ENCODE assay signal across 8 cellular contexts in genomic region chr1:77977989-77978292, GRCh38. TPM values are rescaled to one million over a fixed set of nuclear protein-coding genes. Genes with fewer than 3 reads are reported as not detected.
DNase-seq lines count a peak whose midpoint lies in the region; ATAC-seq, FAIRE-seq and TF ChIP-seq lines count a peak whose summit lies in the region.

No MANE protein-coding gene starts in this region.

- H3K36me3 ChIP-seq in BJ (ENCODE audit: control insufficient read depth, insufficient read depth, low read length), result no peaks in the 10 kb centered on the region
- H3K36me3 ChIP-seq in naive thymus-derived CD4-positive, alpha-beta T cell (ENCODE audit: control insufficient read depth in 2 of 3, insufficient read depth in 3 of 3, low read length in 3 of 3), result peaks cover 0 to 10% (median 0%) of the 10 kb centered on the region in 3 experiments

- peak overlapping the region; percentile 82 to 100 (median 98) for H3K27ac ChIP-seq in dorsolateral prefrontal cortex
- peak overlapping the region; percentile 97 for H3K27ac ChIP-seq in naive thymus-derived CD4-positive, alpha-beta T cell (ENCODE audit: low read depth, low read length)

- CTCF ChIA-PET in BJ (lab: Yijun Ruan, JAX), result interaction anchor here (1.1 kb wide), 2 partner anchors 11 to 137 kb away, joined by 3 to 4 read pairs; no protein-coding TSS in a partner anchor
- CTCF ChIA-PET in naive thymus-derived CD4-positive, alpha-beta T cell (lab: Charles Lee), result interaction anchor here (1.1 to 1.2 kb wide), 2 partner anchors 25 to 136 kb away, joined by 5 to 6 read pairs; no protein-coding TSS in a partner anchor
- CTCF ChIA-PET in activated CD4-positive, alpha-beta T cell treated with anti-CD3 and anti-CD28 coated beads for 36 hours (lab: Charles Lee), result interaction anchor here (1.0 to 5.5 kb wide), 3 partner anchors 18 to 32 kb away, joined by 4 to 55 read pairs (median 5); partner anchors contain the start of gene DNAJB4

- TF ChIP-seq CTCF in BJ (IDR thresholded peaks at IDR 0.05; ENCODE audit: insufficient read depth, low read depth, low read length) (no peak), dorsolateral prefrontal cortex (IDR thresholded peaks at IDR 0.05 in 54 of 56, conservative IDR thresholded peaks at IDR 0.05 in 2 of 56; ENCODE audit: low read depth in 1 of 56, partially characterized antibody in 56 of 56) (no peak)

- DNase-seq in BJ (ENCODE audit: low read depth) (peak; percentile 91), HTR-8/SVneo (ENCODE audit: insufficient read length, low spot score) (peak; percentile 61), dorsolateral prefrontal cortex (no peak), NK-92 (lab: John Stamatoyannopoulos, UW; ENCODE audit: unreplicated experiment) (no peak), NCI-H510A (lab: John Stamatoyannopoulos, UW) (no peak), NCI-H2227 (lab: John Stamatoyannopoulos, UW; ENCODE audit: unreplicated experiment) (no peak)
- no peak for DNase-seq in naive thymus-derived CD4-positive, alpha-beta T cell
- no peak for DNase-seq in activated CD4-positive, alpha-beta T cell treated with anti-CD3 and anti-CD28 coated beads for 36 hours

- H3K27me3 ChIP-seq in BJ (ENCODE audit: control insufficient read depth, insufficient read depth, low read length) (no peaks in the 10 kb centered on the region), dorsolateral prefrontal cortex (no peaks in the 10 kb centered on the region)
- no peaks in the 10 kb centered on the region for H3K27me3 ChIP-seq in naive thymus-derived CD4-positive, alpha-beta T cell (ENCODE audit: control insufficient read depth in 2 of 2, insufficient read depth in 2 of 2, low read length in 2 of 2)

- peaks cover 31 to 57% (median 40%) of the 10 kb centered on the region in 7 donors for H3K4me1 Mint-ChIP-seq in naive thymus-derived CD4-positive, alpha-beta T cell
- peaks cover 45% of the 10 kb centered on the region for H3K4me1 Mint-ChIP-seq in activated CD4-positive, alpha-beta T cell treated with anti-CD3 and anti-CD28 coated beads for 36 hours

- H3K4me3 Mint-ChIP-seq in naive thymus-derived CD4-positive, alpha-beta T cell, result no peak overlapping the region
- H3K4me3 Mint-ChIP-seq in activated CD4-positive, alpha-beta T cell treated with anti-CD3 and anti-CD28 coated beads for 36 hours, result no peak overlapping the region

- no peaks in the 10 kb centered on the region for H3K9me3 Mint-ChIP-seq in naive thymus-derived CD4-positive, alpha-beta T cell
- H3K9me3 Mint-ChIP-seq in activated CD4-positive, alpha-beta T cell treated with anti-CD3 and anti-CD28 coated beads for 36 hours (ENCODE audit: low read depth), result no peaks in the 10 kb centered on the region

- H3K4me3 ChIP-seq in BJ (ENCODE audit: low read depth, low read length) (peak overlapping the region; percentile 81), dorsolateral prefrontal cortex (peak overlapping the region; percentile 55 to 100 (median 87))
- peak overlapping the region; percentile 99 for H3K4me3 ChIP-seq in naive thymus-derived CD4-positive, alpha-beta T cell (ENCODE audit: low read length)

- H3K27me3 Mint-ChIP-seq in naive thymus-derived CD4-positive, alpha-beta T cell, result no peaks in the 10 kb centered on the region
- no peaks in the 10 kb centered on the region for H3K27me3 Mint-ChIP-seq in activated CD4-positive, alpha-beta T cell treated with anti-CD3 and anti-CD28 coated beads for 36 hours

- peaks cover 4 to 21% (median 18%) of the 10 kb centered on the region in 5 donors for H3K36me3 Mint-ChIP-seq in naive thymus-derived CD4-positive, alpha-beta T cell
- peaks cover 35% of the 10 kb centered on the region for H3K36me3 Mint-ChIP-seq in activated CD4-positive, alpha-beta T cell treated with anti-CD3 and anti-CD28 coated beads for 36 hours (ENCODE audit: low read depth)

- intact Hi-C loops in dorsolateral prefrontal cortex (cut with DNase I), result loop anchor here (1.0 to 10.0 kb wide), 3 partner anchors 26 to 203 kb away; partner anchors contain the start of genes DNAJB4 (in 1 of the 2) and MIGA1 (in 1 of the 2)
- intact Hi-C loops in naive thymus-derived CD4-positive, alpha-beta T cell (cut with micrococcal nuclease), result loop anchor here (2.0 to 10.0 kb wide), 4 partner anchors 543 to 1903 kb away; partner anchors contain the start of genes IFI44L (in 1 of the 2) and ST6GALNAC3 (in 1 of the 2)
- intact Hi-C loops in activated CD4-positive, alpha-beta T cell treated with anti-CD3 and anti-CD28 coated beads for 36 hours (cut with DNase I, micrococcal nuclease), result loop anchor here (1.0 to 10.0 kb wide), 8 partner anchors 63 to 763 kb away; partner anchors contain the start of genes MIGA1 (in 2 of the 2), IFI44L (in 1 of the 2) and PIGK (in 1 of the 2)

- FAIRE-seq in HTR-8/SVneo (lab: Jason Lieb, UNC), result no peak

- POLR2A ChIA-PET in BJ (lab: Charles Lee), result interaction anchor here (0.6 to 1.7 kb wide), 2 partner anchors 27 to 153 kb away, joined by 3 to 12 read pairs; partner anchors contain the start of gene DNAJB4
- POLR2A ChIA-PET in naive thymus-derived CD4-positive, alpha-beta T cell (lab: Charles Lee), result interaction anchor here (0.5 to 13.4 kb wide), 18 partner anchors 9 to 515 kb away, joined by 3 to 324 read pairs (median 4); partner anchors contain the start of genes DNAJB4, MIGA1 and ZZZ3
- POLR2A ChIA-PET in activated CD4-positive, alpha-beta T cell treated with anti-CD3 and anti-CD28 coated beads for 36 hours (lab: Charles Lee), result interaction anchor here (0.6 to 9.3 kb wide), 7 partner anchors 10 to 649 kb away, joined by 3 to 297 read pairs (median 9); partner anchors contain the start of genes DNAJB4 and MIGA1

- H3K27ac Mint-ChIP-seq in naive thymus-derived CD4-positive, alpha-beta T cell, result no peak overlapping the region
- H3K27ac Mint-ChIP-seq in activated CD4-positive, alpha-beta T cell treated with anti-CD3 and anti-CD28 coated beads for 36 hours, result no peak overlapping the region

- no peaks in the 10 kb centered on the region for H3K9me3 ChIP-seq in naive thymus-derived CD4-positive, alpha-beta T cell (ENCODE audit: control insufficient read depth in 2 of 3, low read length in 3 of 3)

- no peak for ATAC-seq in naive thymus-derived CD4-positive, alpha-beta T cell
- no peak for ATAC-seq in activated CD4-positive, alpha-beta T cell treated with anti-CD3 and anti-CD28 coated beads for 36 hours

- peaks cover 38 to 40% of the 10 kb centered on the region in 2 donors for H3K4me1 ChIP-seq in naive thymus-derived CD4-positive, alpha-beta T cell (ENCODE audit: control insufficient read depth in 2 of 2, insufficient read depth in 2 of 2, low read length in 2 of 2)

RNA-seq across cellular contexts. Expression of gene FUBP1, which starts 0.9 kb away (rescaled TPM):
- polyA plus RNA-seq in BJ (2011; rRNA removed), result 79.0 and 96.2 TPM in 2 replicates
- 66.0 and 109 TPM in 2 replicates for polyA minus RNA-seq in BJ (2011; rRNA and poly(A)+ RNA removed)
- 100 to 1,000 TPM in 119 of 120 experiments, 10 to 100 TPM in 1; 83.6 to 178 (median 133) TPM for total RNA-seq in dorsolateral prefrontal cortex
- total RNA-seq in naive thymus-derived CD4-positive, alpha-beta T cell, result 100 to 1,000 TPM; 182 to 253 (median 224) TPM
- polyA plus RNA-seq in naive thymus-derived CD4-positive, alpha-beta T cell, result 10 to 100 TPM; 58.0 to 61.8 TPM
- 100 to 1,000 TPM; 240 to 258 TPM for total RNA-seq in activated CD4-positive, alpha-beta T cell treated with anti-CD3 and anti-CD28 coated beads for 36 hours

RNA-seq across cellular contexts. Expression of gene DNAJB4, which starts 26.8 kb away (rescaled TPM):
- polyA plus RNA-seq in BJ (2011; rRNA removed), result 16.7 and 39.6 TPM in 2 replicates
- 17.2 and 21.0 TPM in 2 replicates for polyA minus RNA-seq in BJ (2011; rRNA and poly(A)+ RNA removed)
- total RNA-seq in dorsolateral prefrontal cortex, result 100 to 1,000 TPM in 14 of 120 experiments, 10 to 100 TPM in 106; 41.3 to 218 (median 75.1) TPM
- 10 to 100 TPM; 11.4 to 20.1 (median 18.2) TPM for total RNA-seq in naive thymus-derived CD4-positive, alpha-beta T cell
- polyA plus RNA-seq in naive thymus-derived CD4-positive, alpha-beta T cell, result 1 to 10 TPM; 5.9 to 7.2 TPM
- 1 to 10 TPM; 8.8 to 9.8 TPM for total RNA-seq in activated CD4-positive, alpha-beta T cell treated with anti-CD3 and anti-CD28 coated beads for 36 hours

Comparison
In these comparisons a context has a peak if more than half of its experiments do, and no peak if none do; other contexts are left out.
1. DNase-seq: peak in BJ (single experiment) and HTR-8/SVneo (single experiment); none in dorsolateral prefrontal cortex (0 of 10), naive thymus-derived CD4-positive, alpha-beta T cell (0 of 9), NK-92 (single experiment), NCI-H510A (single experiment), activated CD4-positive, alpha-beta T cell treated with anti-CD3 and anti-CD28 coated beads for 36 hours (single experiment) and NCI-H2227 (single experiment).
2. Peak in every context shown above with its lines, with median percentiles within 50 percentile points of each other: H3K4me3 ChIP-seq.